Comparison of ENCODE assay signal across 18 cellular contexts in genomic region chr3:124648551-124648950, GRCh38.
"Had no signal": no experiment of that assay in that cellular context is flagged by ENCODE, and none has a peak within 500 bp of the region (broad histone marks: within the 10 kb centered on the region; RNA-seq: fewer than 3 reads in every experiment).

No MANE protein-coding gene starts in this region.

- H3K27ac ChIP-seq: brain microvascular endothelial cell, left lung, tibial nerve had no signal

- H3K27me3 Mint-ChIP-seq: progenitor cell of endocrine pancreas had no signal

- H3K36me3 ChIP-seq: brain microvascular endothelial cell had no signal

- H3K4me3 ChIP-seq: left lung, tibial nerve had no signal

- FAIRE-seq: small intestine had no signal

- H3K9me3 ChIP-seq: left lung, tibial nerve had no signal

- ATAC-seq: activated CD4-positive, CD25-positive, alpha-beta regulatory T cell treated with anti-CD3 and anti-CD28 coated beads, Interleukin-2, amount 50 U/mL, for 24 hours; activated CD8-positive, alpha-beta memory T cell treated with anti-CD3 and anti-CD28 coated beads, Interleukin-2, amount 10 ng/mL, durations not matched to agents 7 days and 5 days; activated T-cell treated with anti-CD3 and anti-CD28 coated beads, Interleukin-2, amount 50 U/mL, for 4 hours; esophagus mucosa; left lung; natural killer cell; right cardiac atrium had no signal

- H3K9me3 Mint-ChIP-seq: activated T-cell treated with anti-CD3 and anti-CD28 coated beads, Interleukin-2, amount 50 U/mL, for 4 hours; dendritic cell treated with granulocyte-macrophage colony-stimulating factor and Interleukin-4, amounts not matched to agents 40 ng/mL and 50 ng/mL, for 4 days; natural killer cell had no signal

- H3K36me3 Mint-ChIP-seq: natural killer cell had no signal

- H3K4me1 ChIP-seq: left lung, tibial nerve had no signal

- H3K27me3 ChIP-seq: brain microvascular endothelial cell, left lung, tibial nerve had no signal

- H3K4me3 Mint-ChIP-seq: activated CD8-positive, alpha-beta memory T cell treated with anti-CD3 and anti-CD28 coated beads, Interleukin-2, amount 10 ng/mL, durations not matched to agents 7 days and 5 days; activated naive CD8-positive, alpha-beta T cell treated with anti-CD3 and anti-CD28 coated beads for 36 hours; activated T-cell treated with anti-CD3 and anti-CD28 coated beads, Interleukin-2, amount 50 U/mL, for 4 hours; dendritic cell treated with granulocyte-macrophage colony-stimulating factor and Interleukin-4, amounts not matched to agents 40 ng/mL and 50 ng/mL, for 4 days; natural killer cell had no signal

- H3K27ac Mint-ChIP-seq: activated CD8-positive, alpha-beta memory T cell treated with anti-CD3 and anti-CD28 coated beads, Interleukin-2, amount 10 ng/mL, durations not matched to agents 7 days and 5 days; activated naive CD8-positive, alpha-beta T cell treated with anti-CD3 and anti-CD28 coated beads for 36 hours; dendritic cell treated with granulocyte-macrophage colony-stimulating factor and Interleukin-4, amounts not matched to agents 40 ng/mL and 50 ng/mL, for 4 days; natural killer cell; progenitor cell of endocrine pancreas had no signal

- DNase-seq: activated CD4-positive, alpha-beta T cell treated with anti-CD3 and anti-CD28 coated beads, Interleukin-2, amount 50 U/mL, for 48 hours; activated CD8-positive, alpha-beta memory T cell treated with anti-CD3 and anti-CD28 coated beads, Interleukin-2, amount 10 ng/mL, durations not matched to agents 7 days and 5 days; activated gamma-delta T cell; activated naive CD8-positive, alpha-beta T cell treated with anti-CD3 and anti-CD28 coated beads for 36 hours; activated T-cell treated with anti-CD3 and anti-CD28 coated beads, Interleukin-2, amount 50 U/mL, for 4 hours; brain microvascular endothelial cell; cerebellar nuclear complex; left lung; natural killer cell; nucleus accumbens; right cardiac atrium; small intestine; T-helper 2 cell had no signal
